2 cellular contexts compared by ENCODE assay signal in the genomic region with DNA sequence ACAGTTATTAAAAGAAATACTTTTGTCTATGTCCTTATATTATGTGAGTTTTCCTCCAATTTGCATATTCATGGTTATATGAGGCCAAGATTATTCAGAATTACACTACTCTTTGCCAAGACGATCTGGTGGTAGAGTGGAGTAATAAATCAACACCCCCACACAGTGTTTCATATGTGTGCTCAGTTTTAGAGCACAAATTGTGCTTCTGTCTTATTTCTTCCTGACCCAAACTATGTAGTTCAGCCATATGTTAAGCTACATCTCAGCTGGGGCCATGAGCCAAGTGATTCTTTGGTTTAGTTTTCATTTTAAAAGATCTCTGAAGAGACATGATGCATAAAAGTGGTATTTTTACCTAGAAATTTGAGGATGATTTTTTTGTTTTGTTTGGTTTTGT.
TF ChIP-seq lines count a peak whose summit lies in the region.

No MANE protein-coding gene starts in this region.

TF ChIP-seq in GM12891, 5 proteins besides CTCF, POLR2A, EP300 and RAD21:
- TF ChIP-seq SPI1 (IDR thresholded peaks at IDR 0.05; ENCODE audit: low read depth, low read length) (no peak), TAF1 (IDR thresholded peaks at IDR 0.05; ENCODE audit: low read depth, low read length) (no peak), PAX5 (IDR thresholded peaks at IDR 0.05; ENCODE audit: insufficient read depth, low read length, severe bottlenecking) (no peak), POLR2AphosphoS5 (IDR thresholded peaks at IDR 0.05; ENCODE audit: low read depth, low read length) (no peak), POU2F2 (IDR thresholded peaks at IDR 0.05; ENCODE audit: low read depth, low read length) (no peak)

TF ChIP-seq in K562, 482 proteins besides CTCF, POLR2A, EP300 and RAD21:
- TF ChIP-seq EGR1 (conservative IDR thresholded peaks at IDR 0.05), result 0 out of 2 replicates have a peak, but pooled peaks have one; percentile 6
- TF ChIP-seq, protein P1, sequence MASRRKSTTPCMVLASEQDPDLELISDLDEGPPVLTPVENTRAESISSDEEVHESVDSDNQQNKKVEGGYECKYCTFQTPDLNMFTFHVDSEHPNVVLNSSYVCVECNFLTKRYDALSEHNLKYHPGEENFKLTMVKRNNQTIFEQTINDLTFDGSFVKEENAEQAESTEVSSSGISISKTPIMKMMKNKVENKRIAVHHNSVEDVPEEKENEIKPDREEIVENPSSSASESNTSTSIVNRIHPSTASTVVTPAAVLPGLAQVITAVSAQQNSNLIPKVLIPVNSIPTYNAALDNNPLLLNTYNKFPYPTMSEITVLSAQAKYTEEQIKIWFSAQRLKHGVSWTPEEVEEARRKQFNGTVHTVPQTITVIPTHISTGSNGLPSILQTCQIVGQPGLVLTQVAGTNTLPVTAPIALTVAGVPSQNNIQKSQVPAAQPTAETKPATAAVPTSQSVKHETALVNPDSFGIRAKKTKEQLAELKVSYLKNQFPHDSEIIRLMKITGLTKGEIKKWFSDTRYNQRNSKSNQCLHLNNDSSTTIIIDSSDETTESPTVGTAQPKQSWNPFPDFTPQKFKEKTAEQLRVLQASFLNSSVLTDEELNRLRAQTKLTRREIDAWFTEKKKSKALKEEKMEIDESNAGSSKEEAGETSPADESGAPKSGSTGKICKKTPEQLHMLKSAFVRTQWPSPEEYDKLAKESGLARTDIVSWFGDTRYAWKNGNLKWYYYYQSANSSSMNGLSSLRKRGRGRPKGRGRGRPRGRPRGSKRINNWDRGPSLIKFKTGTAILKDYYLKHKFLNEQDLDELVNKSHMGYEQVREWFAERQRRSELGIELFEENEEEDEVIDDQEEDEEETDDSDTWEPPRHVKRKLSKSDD (conservative IDR thresholded peaks at IDR 0.05; ENCODE audit: low read length), result no peak
TF ChIP-seq in K562: peak in this region for 1.
